In the genomic region with DNA sequence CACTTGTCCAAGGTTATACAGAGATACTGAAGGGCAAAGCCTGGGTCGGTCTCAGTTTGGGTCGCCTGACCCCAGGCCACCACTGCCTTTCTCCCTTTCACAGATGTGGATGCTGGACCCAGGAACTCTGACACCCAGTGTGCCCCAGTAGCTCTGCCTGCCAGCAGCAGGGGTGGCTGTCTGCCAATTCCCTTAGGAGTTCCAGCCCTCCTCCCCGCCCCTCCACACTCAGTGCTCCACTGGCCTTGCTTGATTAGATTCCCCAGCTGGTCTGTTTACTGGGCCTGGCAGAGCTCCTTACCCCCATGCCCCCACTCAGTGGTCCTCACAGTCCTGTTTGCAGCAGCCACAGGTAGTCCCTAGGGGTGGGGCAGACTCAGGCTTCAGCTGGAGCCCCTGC, we compare ENCODE assay signal across 13 cellular contexts.
DNase-seq lines count a peak whose midpoint lies in the region; ATAC-seq, FAIRE-seq and TF ChIP-seq lines count a peak whose summit lies in the region.
"Had no signal": no experiment of that assay in that cellular context is flagged by ENCODE, and none has a peak within 500 bp of the region (broad histone marks: within the 10 kb centered on the region; RNA-seq: fewer than 3 reads in every experiment).

No MANE protein-coding gene starts in this region.

- H3K9me3 ChIP-seq in right cardiac atrium (ENCODE audit: control insufficient read depth, low read length) (no peaks in the 10 kb centered on the region), stomach (no peaks in the 10 kb centered on the region)
- no peaks in the 10 kb centered on the region for H3K9me3 ChIP-seq in CD8-positive, alpha-beta T cell (ENCODE audit: low read length)

- ATAC-seq in right cardiac atrium (peak; percentile 55 to 62), GM21447 (IDR thresholded peaks at IDR 0.05; ENCODE audit: unreplicated experiment) (no peak)
- ATAC-seq in CD8-positive, alpha-beta T cell: no peak

- POLR2A ChIA-PET in CD8-positive, alpha-beta T cell (lab: Charles Lee): interaction anchor here (1.3 kb wide), 1 partner anchor 19 kb away, joined by 4 read pairs; no protein-coding TSS in a partner anchor

- WGBS in right cardiac atrium: 77% methylated on average over 3 of the region's 3 CpGs
- WGBS in stomach, 5 donors: 33 to 72% (median 38%) methylated on average over 3 of the region's 3 CpGs

- H3K4me1 ChIP-seq in right cardiac atrium (ENCODE audit: control insufficient read depth, insufficient read depth, low read length) (peaks cover 18% of the 10 kb centered on the region), stomach (peaks cover 5 to 23% (median 15%) of the 10 kb centered on the region in 4 donors)
- H3K4me1 ChIP-seq in CD8-positive, alpha-beta T cell (ENCODE audit: insufficient read depth, low read length): no peaks in the 10 kb centered on the region

- H3K27ac Mint-ChIP-seq in CD8-positive, alpha-beta T cell: no peak overlapping the region
- H3K27ac Mint-ChIP-seq: activated CD4-positive, alpha-beta memory T cell treated with anti-CD3 and anti-CD28 coated beads, Interleukin-2, amount 10 ng/mL, durations not matched to agents 7 days and 5 days had no signal

- no peaks in the 10 kb centered on the region for H3K27me3 Mint-ChIP-seq in CD8-positive, alpha-beta T cell (ENCODE audit: low read depth)
- H3K27me3 Mint-ChIP-seq: activated CD4-positive, alpha-beta memory T cell treated with anti-CD3 and anti-CD28 coated beads, Interleukin-2, amount 10 ng/mL, durations not matched to agents 7 days and 5 days had no signal

- H3K27me3 ChIP-seq in right cardiac atrium (ENCODE audit: control insufficient read depth, insufficient read depth): no peaks in the 10 kb centered on the region
- no peaks in the 10 kb centered on the region for H3K27me3 ChIP-seq in stomach
- H3K27me3 ChIP-seq in CD8-positive, alpha-beta T cell (ENCODE audit: insufficient read depth, low read length): no peaks in the 10 kb centered on the region
- H3K27me3 ChIP-seq: esophagus squamous epithelium had no signal

- FAIRE-seq in HTR-8/SVneo (lab: Jason Lieb, UNC): no peak

- intact Hi-C loops in right cardiac atrium (cut with DNase I): no loop called here
- intact Hi-C loops in stomach (cut with DNase I; ENCODE audit: low total_unique reads): no loop called here
- intact Hi-C loops in CD8-positive, alpha-beta T cell (cut with DNase I, micrococcal nuclease): no loop called here

- CTCF ChIA-PET in CD8-positive, alpha-beta T cell (lab: Charles Lee): interaction anchor here (0.6 kb wide), 1 partner anchor 289 kb away, joined by 3 read pairs; no protein-coding TSS in a partner anchor

- no peak for TF ChIP-seq CTCF in stomach (IDR thresholded peaks at IDR 0.05)
- TF ChIP-seq CTCF in CD8-positive, alpha-beta T cell (IDR thresholded peaks at IDR 0.05): no peak

- H3K27ac ChIP-seq in right cardiac atrium (ENCODE audit: low read length): peak overlapping the region; percentile 28
- H3K27ac ChIP-seq in stomach: peak overlapping the region in 3 of 5 donors; percentile 16 to 49 (median 18)
- no peak overlapping the region for H3K27ac ChIP-seq in CD8-positive, alpha-beta T cell (ENCODE audit: low read depth, low read length)
- H3K27ac ChIP-seq: esophagus squamous epithelium had no signal

- H3K9me3 Mint-ChIP-seq in CD8-positive, alpha-beta T cell: peaks cover 2% of the 10 kb centered on the region

- H3K36me3 ChIP-seq in stomach: no peaks in the 10 kb centered on the region
- no peaks in the 10 kb centered on the region for H3K36me3 ChIP-seq in CD8-positive, alpha-beta T cell (ENCODE audit: insufficient read depth, low read length)

- no peak for TF ChIP-seq POLR2A in stomach (IDR thresholded peaks at IDR 0.05)

- H3K4me1 Mint-ChIP-seq in CD8-positive, alpha-beta T cell (ENCODE audit: low read depth): no peaks in the 10 kb centered on the region
- H3K4me1 Mint-ChIP-seq: activated CD4-positive, alpha-beta memory T cell treated with anti-CD3 and anti-CD28 coated beads, Interleukin-2, amount 10 ng/mL, durations not matched to agents 7 days and 5 days had no signal

- H3K36me3 Mint-ChIP-seq in CD8-positive, alpha-beta T cell: no peaks in the 10 kb centered on the region

- H3K4me3 ChIP-seq in right cardiac atrium (ENCODE audit: low read length): no peak overlapping the region
- H3K4me3 ChIP-seq in stomach: no peak overlapping the region
- no peak overlapping the region for H3K4me3 ChIP-seq in CD8-positive, alpha-beta T cell (ENCODE audit: low read depth, low read length)
- H3K4me3 ChIP-seq: esophagus squamous epithelium had no signal

- no peak for TF ChIP-seq EP300 in stomach (IDR thresholded peaks at IDR 0.05)

- H3K4me3 Mint-ChIP-seq in CD8-positive, alpha-beta T cell: no peak overlapping the region
- H3K4me3 Mint-ChIP-seq: activated CD4-positive, alpha-beta memory T cell treated with anti-CD3 and anti-CD28 coated beads, Interleukin-2, amount 10 ng/mL, durations not matched to agents 7 days and 5 days had no signal

- DNase-seq in HUDEP-2 (lab: John Stamatoyannopoulos, UW; ENCODE audit: unreplicated experiment in 76 of 76): peak in 45 of 76 experiments; percentile 2 to 64 (median 22)
- DNase-seq in anterior cingulate cortex (lab: John Stamatoyannopoulos, UW): peak in 49 of 58 donors; percentile 10 to 79 (median 49)
- peak; percentile 57 to 83 (median 76) for DNase-seq in right cardiac atrium
- peak; percentile 85 for DNase-seq in stomach
- DNase-seq in HTR-8/SVneo (ENCODE audit: insufficient read length, low spot score): no peak
- DNase-seq in CD8-positive, alpha-beta T cell: no peak
- DNase-seq: activated CD4-positive, alpha-beta memory T cell treated with anti-CD3 and anti-CD28 coated beads, Interleukin-2, amount 10 ng/mL, durations not matched to agents 7 days and 5 days; activated gamma-delta T cell; central memory CD4-positive, alpha-beta T cell; esophagus squamous epithelium; NCI-H1930; T-helper 2 cell had no signal

Comparison
In these comparisons a context has a peak if more than half of its experiments do, and no peak if none do; other contexts are left out.
1. DNase-seq: peak in HUDEP-2 (45 of 76), anterior cingulate cortex (49 of 58), right cardiac atrium (3 of 3) and stomach (single experiment); none in HTR-8/SVneo (single experiment) and CD8-positive, alpha-beta T cell (0 of 7).
2. ATAC-seq: peak in right cardiac atrium (2 of 2); none in CD8-positive, alpha-beta T cell (single experiment) and GM21447 (single experiment).